In the genomic region with DNA sequence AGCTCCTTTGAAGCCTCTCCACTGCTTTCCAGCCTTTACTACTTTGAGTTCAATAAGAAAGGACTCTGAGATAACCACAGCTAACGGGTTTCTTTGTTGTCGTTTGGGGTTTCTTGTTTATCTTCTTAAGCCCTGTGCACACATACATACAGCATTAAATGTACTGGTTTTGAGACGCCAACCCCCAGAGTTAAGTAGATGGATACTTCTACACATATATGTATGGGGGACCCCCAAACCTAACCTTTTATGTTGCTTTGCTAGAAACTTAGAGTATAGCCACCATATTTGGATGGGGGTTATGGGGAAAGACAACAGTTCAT, we compare ENCODE assay signal across 8 cellular contexts. TPM values are rescaled to one million over a fixed set of nuclear protein-coding genes. Genes with fewer than 3 reads are reported as not detected.
A peak's percentile ranks its signal among the peaks of the same experiment; 100 is the strongest.
DNase-seq lines count a peak whose midpoint lies in the region; ATAC-seq and TF ChIP-seq lines count a peak whose summit lies in the region.

No MANE protein-coding gene starts in this region.

- H2AFZ ChIP-seq in mesenchymal stem cell (ENCODE audit: low read depth, low read length) = peak overlapping the region; percentile 54

- H3K4ac ChIP-seq in mesenchymal stem cell (ENCODE audit: low read depth in 1 of 2, low read length in 2 of 2) = peak overlapping the region in 1 of 2 experiments; percentile 59

- peak overlapping the region in 1 of 2 experiments; percentile 9 for H3K23ac ChIP-seq in mesenchymal stem cell (ENCODE audit: low read length in 2 of 2)

- H3K14ac ChIP-seq in mesenchymal stem cell (ENCODE audit: low read length in 2 of 2) = no peak overlapping the region

- H3K9me3 ChIP-seq in left ventricle myocardium inferior (replicated peaks) = no peaks in the 10 kb centered on the region
- no peaks in the 10 kb centered on the region for H3K9me3 ChIP-seq in mesenchymal stem cell (ENCODE audit: control insufficient read depth, low read length)
- H3K9me3 ChIP-seq in aorta (ENCODE audit: control insufficient read depth, low read length) = no peaks in the 10 kb centered on the region

- no peak overlapping the region for H4K8ac ChIP-seq in mesenchymal stem cell (ENCODE audit: low read length)

- no peak for ATAC-seq in Right ventricle myocardium inferior
- no peak for ATAC-seq in aorta (ENCODE audit: low FRiP score)

- no peak overlapping the region for H2BK5ac ChIP-seq in mesenchymal stem cell (ENCODE audit: low read depth, low read length, poor library complexity, severe bottlenecking)

- H4K91ac ChIP-seq in mesenchymal stem cell (ENCODE audit: low read length) = no peak overlapping the region

- peak overlapping the region; percentile 69 for H3K4me2 ChIP-seq in mesenchymal stem cell (ENCODE audit: low read length, poor library complexity, severe bottlenecking)

- no peak for DNase-seq in left ventricle myocardium inferior
- no peak for DNase-seq in Right ventricle myocardium inferior (ENCODE audit: missing footprints)
- no peak for DNase-seq in astrocyte of the spinal cord (ENCODE audit: low read depth, low spot score)
- DNase-seq in mesenchymal stem cell = no peak
- no peak for DNase-seq in aorta
- DNase-seq in NCI-H2196 treated with DMSO at 0.1 percent for 48 hours (lab: John Stamatoyannopoulos, UW; ENCODE audit: unreplicated experiment) = no peak
- DNase-seq in cerebellum (ENCODE audit: low spot score) = no peak
- no peak for DNase-seq in DMS79 treated with DMSO at 0.1 percent for 48 hours (lab: John Stamatoyannopoulos, UW)

- no CpG with 5 or more reads among the region's 3 CpGs for WGBS in mesenchymal stem cell
- WGBS in aorta, 2 donors = 2 to 4% methylated on average over 3 of the region's 3 CpGs

- peak overlapping the region in 1 of 2 experiments; percentile 4 for H3K18ac ChIP-seq in mesenchymal stem cell (ENCODE audit: low read depth in 1 of 2, low read length in 2 of 2)

- H3K27ac ChIP-seq in left ventricle myocardium inferior (replicated peaks) = peak overlapping the region; percentile 96
- peak overlapping the region; percentile 83 for H3K27ac ChIP-seq in mesenchymal stem cell (ENCODE audit: low read length, poor library complexity, severe bottlenecking)
- H3K27ac ChIP-seq in aorta (ENCODE audit: low read depth in 1 of 2, low read length in 2 of 2) = peak overlapping the region; percentile 25 to 85

- in situ Hi-C loops in astrocyte of the spinal cord (cut with HindIII; ENCODE audit: low sequenced_read_pairs) = no loop called here

- H3K4me1 ChIP-seq in left ventricle myocardium inferior = peaks cover 27% of the 10 kb centered on the region
- peaks cover 3% of the 10 kb centered on the region for H3K4me1 ChIP-seq in mesenchymal stem cell (ENCODE audit: control insufficient read depth, insufficient read depth, low read depth, low read length)
- peaks cover 0 to 5% of the 10 kb centered on the region in 2 donors for H3K4me1 ChIP-seq in aorta (ENCODE audit: control insufficient read depth in 1 of 2, insufficient read depth in 2 of 2, low read length in 2 of 2)

- no peak overlapping the region for H2AK5ac ChIP-seq in mesenchymal stem cell (ENCODE audit: low read length, severe bottlenecking)

- H3K27me3 ChIP-seq in left ventricle myocardium inferior (ENCODE audit: low read depth) (no peaks in the 10 kb centered on the region), mesenchymal stem cell (ENCODE audit: control insufficient read depth in 1 of 2, insufficient read depth in 1 of 2, low read length in 2 of 2) (no peaks in the 10 kb centered on the region), aorta (ENCODE audit: control insufficient read depth in 1 of 2, insufficient read depth in 2 of 2, low read length in 1 of 2) (no peaks in the 10 kb centered on the region)

- H2BK12ac ChIP-seq in mesenchymal stem cell (ENCODE audit: low read length in 2 of 2) = peak overlapping the region; percentile 11 to 42

- TF ChIP-seq CTCF in left ventricle myocardium inferior (IDR thresholded peaks at IDR 0.05; ENCODE audit: borderline replicate concordance) (no peak), astrocyte of the spinal cord (IDR thresholded peaks at IDR 0.05; ENCODE audit: low read depth, low read length) (no peak)

- H3K9ac ChIP-seq in mesenchymal stem cell (ENCODE audit: low read length) = peak overlapping the region; percentile 93

- H3K36me3 ChIP-seq in left ventricle myocardium inferior (peaks cover 8% of the 10 kb centered on the region), mesenchymal stem cell (ENCODE audit: control insufficient read depth in 1 of 2, insufficient read depth in 2 of 2, low read depth in 1 of 2, low read length in 2 of 2) (peaks cover 0 to 17% of the 10 kb centered on the region in 2 experiments), aorta (ENCODE audit: control insufficient read depth in 1 of 2, insufficient read depth in 2 of 2, low read length in 1 of 2) (no peaks in the 10 kb centered on the region)

- H2BK120ac ChIP-seq in mesenchymal stem cell (ENCODE audit: low read depth, low read length) = no peak overlapping the region

- intact Hi-C loops in left ventricle myocardium inferior (cut with micrococcal nuclease) (loop anchor here (10.0 kb wide), 1 partner anchor 355 kb away; no protein-coding TSS in a partner anchor), Right ventricle myocardium inferior (cut with DNase I) (loop anchor here (5.0 kb wide), 3 partner anchors 97 to 888 kb away; a partner anchor contains a TSS), aorta (cut with DNase I) (loop anchor here (2.0 to 10.0 kb wide), 3 partner anchors 57 to 355 kb away; no protein-coding TSS in a partner anchor)

- H3K4me3 ChIP-seq in left ventricle myocardium inferior (peak overlapping the region; percentile 87), astrocyte of the spinal cord (ENCODE audit: low read depth, low read length) (peak overlapping the region; percentile 54), mesenchymal stem cell (ENCODE audit: insufficient read depth in 1 of 2, low read depth in 1 of 2, low read length in 2 of 2) (peak overlapping the region; percentile 78), aorta (ENCODE audit: low read length in 2 of 2) (peak overlapping the region; percentile 6 to 85)

- peaks cover 17% of the 10 kb centered on the region for H3K79me1 ChIP-seq in mesenchymal stem cell (replicated peaks; ENCODE audit: low read length, poor library complexity, severe bottlenecking)

- H2BK15ac ChIP-seq in mesenchymal stem cell (ENCODE audit: low read depth, poor library complexity, severe bottlenecking) = no peak overlapping the region

RNA-seq across cellular contexts. Expression of a gene that starts 0.7 kb away (rescaled TPM):
- 2.5 TPM for total RNA-seq in left ventricle myocardium inferior
- 2.4 TPM for total RNA-seq in Right ventricle myocardium inferior
- polyA plus RNA-seq in mesenchymal stem cell (2013, experiment 1 of 2) = 4.5 TPM
- polyA plus RNA-seq in mesenchymal stem cell (2013, experiment 2 of 2) = 4.3 TPM
- total RNA-seq in aorta = 10 to 100 TPM; 10.4 to 13.5 TPM
- polyA plus RNA-seq in aorta = 1 to 10 TPM; 1.1 to 3.9 TPM
- total RNA-seq in cerebellum = 24.0 TPM
